17 cellular contexts compared by ENCODE assay signal in genomic region chr1:38444311-38444710, GRCh38.
DNase-seq lines count a peak whose midpoint lies in the region; ATAC-seq and TF ChIP-seq lines count a peak whose summit lies in the region.
"Had no signal": no experiment of that assay in that cellular context is flagged by ENCODE, and none has a peak within 500 bp of the region (broad histone marks: within the 10 kb centered on the region; RNA-seq: fewer than 3 reads in every experiment).

No MANE protein-coding gene starts in this region.

- no peak for TF ChIP-seq CTCF in epithelial cell of esophagus (IDR thresholded peaks at IDR 0.05; ENCODE audit: insufficient read depth, low read depth, low read length, missing control alignments)

- DNase-seq in GM04503 (ENCODE audit: low read depth) (peak; percentile 29), RPMI7951 (ENCODE audit: low read depth) (peak; percentile 71), epithelial cell of esophagus (ENCODE audit: low read depth) (peak; percentile 26), sciatic nerve (ENCODE audit: low spot score) (no peak), NCI-H2171 treated with DMSO at 0.1 percent for 48 hours (lab: John Stamatoyannopoulos, UW) (no peak), AG08395 (ENCODE audit: low spot score) (no peak), ecto neural progenitor cell (ENCODE audit: low spot score) (no peak)
- DNase-seq: activated CD4-positive, alpha-beta T cell treated with anti-CD3 and anti-CD28 coated beads for 36 hours; activated naive CD4-positive, alpha-beta T cell treated with anti-CD3 and anti-CD28 coated beads, Interleukin-2, amount 50 U/mL, for 16 hours; C1 segment of cervical spinal cord; DMS53; effector CD8-positive, alpha-beta T cell; NCI-H2029 treated with DMSO at 0.1 percent for 48 hours; T-helper 2 cell had no signal

- ATAC-seq in sciatic nerve (peak; percentile 74), GM18907 (IDR thresholded peaks at IDR 0.05; ENCODE audit: unreplicated experiment) (no peak)
- ATAC-seq: activated CD4-positive, alpha-beta T cell treated with anti-CD3 and anti-CD28 coated beads for 36 hours had no signal

- no peak overlapping the region for H3K4me3 ChIP-seq in epithelial cell of esophagus (ENCODE audit: low read length)
- H3K4me3 ChIP-seq: lung, right atrium auricular region had no signal

- intact Hi-C loops in sciatic nerve (cut with DNase I), result no loop called here

Comparison
In these comparisons a context has a peak if more than half of its experiments do, and no peak if none do; other contexts are left out.
1. DNase-seq: peak in GM04503 (single experiment), RPMI7951 (single experiment) and epithelial cell of esophagus (single experiment); none in sciatic nerve (single experiment), NCI-H2171 treated with DMSO at 0.1 percent for 48 hours (single experiment), AG08395 (single experiment) and ecto neural progenitor cell (single experiment).